Comparison of ENCODE assay signal across 26 cellular contexts in genomic region chr10:119308556-119309422, GRCh38.
DNase-seq lines count a peak whose midpoint lies in the region; ATAC-seq and TF ChIP-seq lines count a peak whose summit lies in the region.
"Had no signal": no experiment of that assay in that cellular context is flagged by ENCODE, and none has a peak within 500 bp of the region (broad histone marks: within the 10 kb centered on the region; RNA-seq: fewer than 3 reads in every experiment).

No MANE protein-coding gene starts in this region.

- H3K36me3 ChIP-seq in DOHH2 (ENCODE audit: control insufficient read depth, low read length) = no peaks in the 10 kb centered on the region
- no peaks in the 10 kb centered on the region for H3K36me3 ChIP-seq in Panc1 (ENCODE audit: control insufficient read depth, insufficient read depth, low read length)
- H3K36me3 ChIP-seq: Peyer's patch, prostate gland, WERI-Rb-1 had no signal

- H3K36me3 Mint-ChIP-seq in immature natural killer cell = peaks cover 0 to 4% (median 0%) of the 10 kb centered on the region in 3 donors
- H3K36me3 Mint-ChIP-seq in stimulated activated naive B cell treated with anti-CD40 and anti-IgM and Interleukin-4, amounts not matched to agents 10 μg/mL and 1 μg/mL and 100 μg/mL, for 72 hours = peaks cover 5 to 18% of the 10 kb centered on the region in 2 donors

- H3K27ac Mint-ChIP-seq in immature natural killer cell = peak overlapping the region in 5 of 6 donors; percentile 27 to 91 (median 82)
- peak overlapping the region; percentile 86 for H3K27ac Mint-ChIP-seq in stimulated activated naive B cell treated with anti-CD40 and anti-IgM and Interleukin-4, amounts not matched to agents 10 μg/mL and 1 μg/mL and 100 μg/mL, for 72 hours
- H3K27ac Mint-ChIP-seq: activated CD4-positive, alpha-beta memory T cell treated with anti-CD3 and anti-CD28 coated beads, Interleukin-2, amount 10 ng/mL, durations not matched to agents 7 days and 5 days had no signal

- no peaks in the 10 kb centered on the region for H3K9me2 ChIP-seq in DOHH2 (replicated peaks; ENCODE audit: control insufficient read depth, low read length)

- POLR2A ChIA-PET in Panc1 (lab: Charles Lee) = no interaction called here

- peaks cover 0 to 1% (median 0%) of the 10 kb centered on the region in 6 donors for H3K9me3 Mint-ChIP-seq in immature natural killer cell
- peaks cover 5% of the 10 kb centered on the region in 2 donors for H3K9me3 Mint-ChIP-seq in stimulated activated naive B cell treated with anti-CD40 and anti-IgM and Interleukin-4, amounts not matched to agents 10 μg/mL and 1 μg/mL and 100 μg/mL, for 72 hours

- H3K4me1 Mint-ChIP-seq in immature natural killer cell = peaks cover 86 to 91% of the 10 kb centered on the region in 2 donors
- peaks cover 80 to 94% of the 10 kb centered on the region in 2 donors for H3K4me1 Mint-ChIP-seq in stimulated activated naive B cell treated with anti-CD40 and anti-IgM and Interleukin-4, amounts not matched to agents 10 μg/mL and 1 μg/mL and 100 μg/mL, for 72 hours

- DNase-seq in Panc1 (ENCODE audit: low read depth, low spot score) = no peak
- no peak for DNase-seq in immature natural killer cell
- DNase-seq in stimulated activated naive B cell treated with anti-CD40 and anti-IgM and Interleukin-4, amounts not matched to agents 10 μg/mL and 1 μg/mL and 100 μg/mL, for 72 hours = no peak
- DNase-seq in NCI-H1930 (lab: John Stamatoyannopoulos, UW) = no peak
- DNase-seq: activated CD4-positive, alpha-beta memory T cell treated with anti-CD3 and anti-CD28 coated beads, Interleukin-2, amount 10 ng/mL, durations not matched to agents 7 days and 5 days; activated gamma-delta T cell treated with Interleukin-2 at 50 U/mL for 16 hours; activated T-cell treated with anti-CD3 and anti-CD28 coated beads for 4 hours; AML-193; amygdala; caudate nucleus; COR-L47; erythroblast; foreskin fibroblast; GM23248; left ventricle myocardium superior; NCI-H1092 treated with DMSO at 0.1 percent for 48 hours; NCI-H2029 treated with DMSO at 0.1 percent for 48 hours; NCI-H226; NCI-H774; WERI-Rb-1 had no signal

- peaks cover 2% of the 10 kb centered on the region; the same call in 1 of the 2 replicates for H3K27me3 ChIP-seq in DOHH2 (ENCODE audit: control insufficient read depth, low read length)
- no peaks in the 10 kb centered on the region for H3K27me3 ChIP-seq in Panc1 (ENCODE audit: control insufficient read depth, insufficient read depth, low read length)
- H3K27me3 ChIP-seq: hepatocyte, Peyer's patch had no signal

- no peaks in the 10 kb centered on the region for H4K20me1 ChIP-seq in DOHH2 (ENCODE audit: control insufficient read depth, insufficient read depth, low read depth, low read length)

- H3K9me3 ChIP-seq in DOHH2 (ENCODE audit: control insufficient read depth, insufficient read depth, low read length) (no peaks in the 10 kb centered on the region), Panc1 (ENCODE audit: control insufficient read depth, insufficient read depth, low read depth, low read length) (no peaks in the 10 kb centered on the region)
- H3K9me3 ChIP-seq: Peyer's patch, prostate gland had no signal

- intact Hi-C loops in Panc1 (cut with micrococcal nuclease; ENCODE audit: unreplicated experiment) = loop anchor here (10.0 kb wide), 1 partner anchor 106 kb away; no protein-coding TSS in a partner anchor

- ATAC-seq in Panc1 (no peak), HG02678 (IDR thresholded peaks at IDR 0.05; ENCODE audit: unreplicated experiment) (no peak), GM18519 (IDR thresholded peaks at IDR 0.05; ENCODE audit: low FRiP score, unreplicated experiment) (no peak)
- no peak for ATAC-seq in stimulated activated naive B cell treated with anti-CD40 and anti-IgM and Interleukin-4, amounts not matched to agents 10 μg/mL and 1 μg/mL and 100 μg/mL, for 72 hours (replicated peaks)
- ATAC-seq: left ventricle myocardium superior had no signal

- H3K4me2 ChIP-seq in DOHH2 (ENCODE audit: low read length) = peak overlapping the region; percentile 92
- H3K4me2 ChIP-seq: hepatocyte had no signal

- no peak for TF ChIP-seq CTCF in DOHH2 (IDR thresholded peaks at IDR 0.05; ENCODE audit: low read depth, low read length, poor library complexity, severe bottlenecking)
- TF ChIP-seq CTCF in Panc1 (IDR thresholded peaks at IDR 0.05) = no peak

- CTCF ChIA-PET in Panc1 (lab: Charles Lee) = no interaction called here

- H3K27ac ChIP-seq in DOHH2 (ENCODE audit: low read depth, low read length) (peak overlapping the region; percentile 55), Panc1 (ENCODE audit: low read length) (peak overlapping the region; percentile 74)
- H3K27ac ChIP-seq: GM23248, hepatocyte, prostate gland, WERI-Rb-1 had no signal

- peaks cover 4% of the 10 kb centered on the region; the same call in 1 of the 2 replicates for H3K79me2 ChIP-seq in DOHH2 (ENCODE audit: control insufficient read depth, low read length)

- no TSS peak for BruUV-seq in Panc1 (replicated peaks; lab: Mats Ljungman, UMichigan)

- H3K4me1 ChIP-seq in DOHH2 (ENCODE audit: control insufficient read depth, low read length) = peaks cover 79% of the 10 kb centered on the region
- peaks cover 62% of the 10 kb centered on the region for H3K4me1 ChIP-seq in Panc1 (ENCODE audit: control insufficient read depth, insufficient read depth, low read length)
- H3K4me1 ChIP-seq: prostate gland had no signal

- in situ Hi-C loops in Panc1 (cut with HindIII; ENCODE audit: low pct_unique_long_range_greater_than_20kb, low sequenced_read_pairs) = no loop called here

- H3K4me3 Mint-ChIP-seq in immature natural killer cell = peak overlapping the region; percentile 10 to 83 (median 70)
- H3K4me3 Mint-ChIP-seq in stimulated activated naive B cell treated with anti-CD40 and anti-IgM and Interleukin-4, amounts not matched to agents 10 μg/mL and 1 μg/mL and 100 μg/mL, for 72 hours = peak overlapping the region; percentile 45 to 55
- H3K4me3 Mint-ChIP-seq: activated CD4-positive, alpha-beta memory T cell treated with anti-CD3 and anti-CD28 coated beads, Interleukin-2, amount 10 ng/mL, durations not matched to agents 7 days and 5 days had no signal

- H3K4me3 ChIP-seq in DOHH2 (ENCODE audit: low read length) (peak overlapping the region; percentile 46), Panc1 (ENCODE audit: low read depth in 2 of 2, low read length in 2 of 2) (no peak overlapping the region)
- H3K4me3 ChIP-seq: GM23248, hepatocyte, Peyer's patch, prostate gland had no signal

- H3K27me3 Mint-ChIP-seq in immature natural killer cell (ENCODE audit: low read depth in 3 of 3) = peaks cover 32 to 46% (median 34%) of the 10 kb centered on the region in 3 donors
- H3K27me3 Mint-ChIP-seq in stimulated activated naive B cell treated with anti-CD40 and anti-IgM and Interleukin-4, amounts not matched to agents 10 μg/mL and 1 μg/mL and 100 μg/mL, for 72 hours = no peaks in the 10 kb centered on the region

- peaks cover 30% of the 10 kb centered on the region for H3F3A ChIP-seq in DOHH2 (ENCODE audit: control insufficient read depth, insufficient read depth)
